Comparison of ENCODE assay signal across 1 cellular context in genomic region chr12:69247253-69248018, GRCh38.
TF ChIP-seq lines count a peak whose summit lies in the region.

No MANE protein-coding gene starts in this region.

TF ChIP-seq in SK-N-SH treated with all-trans-retinoic acid at 6 μM for 48 hours, 23 proteins besides CTCF, POLR2A, EP300 and RAD21 (continued from another document):
- TF ChIP-seq ZFP30 (CRISPR knock-in tag; IDR thresholded peaks at IDR 0.05) (no peak), ESRRG (CRISPR knock-in tag; IDR thresholded peaks at IDR 0.05) (no peak), RARB (CRISPR knock-in tag; IDR thresholded peaks at IDR 0.05) (no peak), PPARA (CRISPR knock-in tag; IDR thresholded peaks at IDR 0.05; ENCODE audit: borderline replicate concordance) (no peak), CSRNP3 (CRISPR knock-in tag; IDR thresholded peaks at IDR 0.05) (no peak), BACH2 (CRISPR knock-in tag; IDR thresholded peaks at IDR 0.05; ENCODE audit: borderline replicate concordance) (no peak), ZNF8 (CRISPR knock-in tag; IDR thresholded peaks at IDR 0.05) (no peak), ZNF70 (CRISPR knock-in tag; IDR thresholded peaks at IDR 0.05) (no peak), ISL1 (CRISPR knock-in tag; IDR thresholded peaks at IDR 0.05) (no peak), TOX (CRISPR knock-in tag; IDR thresholded peaks at IDR 0.05; ENCODE audit: borderline replicate concordance) (no peak), ZNF565 (CRISPR knock-in tag; conservative IDR thresholded peaks at IDR 0.05; ENCODE audit: low read depth) (no peak)
